ENCODE assay signal across 23 cellular contexts in the genomic region with DNA sequence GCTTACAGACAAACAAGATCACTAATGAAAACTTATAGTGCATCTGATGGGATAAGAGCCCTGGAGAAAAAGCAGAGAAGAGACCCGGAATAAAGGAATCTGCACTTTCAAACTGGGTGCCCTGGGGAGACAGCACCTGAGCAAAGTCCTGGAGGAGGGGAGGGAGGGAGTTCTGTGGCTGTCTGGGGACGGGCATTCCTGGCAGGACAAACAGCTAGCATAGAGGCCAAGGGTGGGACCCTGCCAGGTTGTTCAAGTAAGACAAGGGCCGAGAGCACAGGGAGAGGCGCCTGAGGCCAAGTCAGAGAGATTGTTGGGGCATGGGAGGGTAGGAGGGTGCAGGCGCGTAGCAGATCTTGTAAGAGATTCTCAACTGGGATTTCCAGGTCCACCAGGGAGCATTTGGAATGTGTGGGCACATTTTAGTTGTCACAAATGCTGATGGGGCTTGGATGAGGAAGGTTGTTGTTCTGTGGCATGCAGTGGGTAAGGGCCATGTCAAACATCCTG.
"Had no signal": no experiment of that assay in that cellular context is flagged by ENCODE, and none has a peak within 500 bp of the region (broad histone marks: within the 10 kb centered on the region; RNA-seq: fewer than 3 reads in every experiment).

No MANE protein-coding gene starts in this region.

- DNase-seq: cerebellar nuclear complex; effector CD4-positive, alpha-beta T cell; foreskin fibroblast; gastrocnemius medialis; left colon; natural killer cell; pancreas; sigmoid colon; stimulated activated CD4-positive, alpha-beta T cell treated with anti-CD3 and anti-CD28 coated beads, Interleukin-2, amount 100 ng/mL, for 24 hours; stimulated activated CD4-positive, alpha-beta T cell treated with anti-CD3 and anti-CD28 coated beads, Interleukin-4, amount 100 ng/mL, for 24 hours; stimulated activated naive CD4-positive, alpha-beta T cell treated with Interleukin-2 at 50 U/mL for 16 hours; stomach; thyroid gland; trophoblast cell had no signal

- H3K4me3 ChIP-seq: dorsolateral prefrontal cortex, gastrocnemius medialis, hepatocyte, lung, pancreas, sigmoid colon, stomach, thyroid gland had no signal

- H3K27ac ChIP-seq: dorsolateral prefrontal cortex, epithelial cell of prostate, gastrocnemius medialis, hepatocyte, neutrophil, pancreas, sigmoid colon, stomach, thyroid gland had no signal

- H3K36me3 ChIP-seq: gastrocnemius medialis, neutrophil, pancreas, sigmoid colon, stomach, thyroid gland had no signal

- H3K4me1 ChIP-seq: gastrocnemius medialis, pancreas, thyroid gland had no signal

- H2AFZ ChIP-seq: hepatocyte had no signal

- FAIRE-seq: pancreas had no signal

- H3K36me3 Mint-ChIP-seq: memory B cell; natural killer cell; stimulated activated effector memory CD8-positive, alpha-beta T cell treated with anti-CD3 and anti-CD28 coated beads, Interleukin-12 subunit alpha, Interleukin-12 subunit beta, amount 100 ng/mL, for 72 hours had no signal

- H3K4me3 Mint-ChIP-seq: memory B cell; natural killer cell; neural crest cell; stimulated activated effector memory CD8-positive, alpha-beta T cell treated with anti-CD3 and anti-CD28 coated beads, Interleukin-12 subunit alpha, Interleukin-12 subunit beta, amount 100 ng/mL, for 72 hours had no signal

- H3K4me1 Mint-ChIP-seq: memory B cell; natural killer cell; neural crest cell; stimulated activated effector memory CD8-positive, alpha-beta T cell treated with anti-CD3 and anti-CD28 coated beads, Interleukin-12 subunit alpha, Interleukin-12 subunit beta, amount 100 ng/mL, for 72 hours had no signal

- H3K9me3 Mint-ChIP-seq: memory B cell; natural killer cell; neural crest cell; stimulated activated effector memory CD8-positive, alpha-beta T cell treated with anti-CD3 and anti-CD28 coated beads, Interleukin-12 subunit alpha, Interleukin-12 subunit beta, amount 100 ng/mL, for 72 hours had no signal

- ATAC-seq: esophagus mucosa; gastrocnemius medialis; left colon; natural killer cell; pancreas; stimulated activated effector memory CD8-positive, alpha-beta T cell treated with anti-CD3 and anti-CD28 coated beads, Interleukin-12 subunit alpha, Interleukin-12 subunit beta, amount 100 ng/mL, for 72 hours had no signal

- H3K27me3 ChIP-seq: thyroid gland had no signal

- H3K9me3 ChIP-seq: gastrocnemius medialis, neutrophil, pancreas, sigmoid colon, stomach, thyroid gland had no signal

- H3K27ac Mint-ChIP-seq: memory B cell; natural killer cell; stimulated activated effector memory CD8-positive, alpha-beta T cell treated with anti-CD3 and anti-CD28 coated beads, Interleukin-12 subunit alpha, Interleukin-12 subunit beta, amount 100 ng/mL, for 72 hours had no signal

- H3K4me2 ChIP-seq: hepatocyte had no signal

- H3K79me2 ChIP-seq: hepatocyte had no signal
